Comparison of ENCODE assay signal across 11 cellular contexts in genomic region chr1:45348609-45348965, GRCh38. TPM values are rescaled to one million over a fixed set of nuclear protein-coding genes. Genes with fewer than 3 reads are reported as not detected.
DNase-seq lines count a peak whose midpoint lies in the region; ATAC-seq and TF ChIP-seq lines count a peak whose summit lies in the region.
"Had no signal": no experiment of that assay in that cellular context is flagged by ENCODE, and none has a peak within 500 bp of the region (broad histone marks: within the 10 kb centered on the region; RNA-seq: fewer than 3 reads in every experiment).

No MANE protein-coding gene starts in this region.

- H3K4me1 ChIP-seq in CD4-positive, alpha-beta memory T cell (ENCODE audit: insufficient read depth, low read length) = no peaks in the 10 kb centered on the region
- H3K4me1 ChIP-seq in ascending aorta (peaks cover 8 to 12% of the 10 kb centered on the region in 2 donors), rectal smooth muscle tissue (ENCODE audit: control insufficient read depth, insufficient read depth, low read length) (peaks cover 20% of the 10 kb centered on the region)

- peaks cover 0 to 4% (median 2%) of the 10 kb centered on the region in 4 donors for H3K4me1 Mint-ChIP-seq in CD4-positive, alpha-beta memory T cell

- H3K9me3 Mint-ChIP-seq in CD4-positive, alpha-beta memory T cell = no peaks in the 10 kb centered on the region
- H3K9me3 Mint-ChIP-seq: activated naive CD8-positive, alpha-beta T cell treated with anti-CD3 and anti-CD28 coated beads, Interleukin-2, amount 50 U/mL, for 24 hours had no signal

- no peak overlapping the region for H3K27ac ChIP-seq in CD4-positive, alpha-beta memory T cell (ENCODE audit: low read depth, low read length)
- peak overlapping the region; percentile 59 to 72 for H3K27ac ChIP-seq in ascending aorta
- H3K27ac ChIP-seq in rectal smooth muscle tissue (ENCODE audit: low read depth, low read length) = peak overlapping the region; percentile 73

- no peak overlapping the region for H3K4me3 ChIP-seq in CD4-positive, alpha-beta memory T cell (ENCODE audit: low read length in 2 of 2)
- H3K4me3 ChIP-seq in ascending aorta = no peak overlapping the region
- no peak overlapping the region for H3K4me3 ChIP-seq in rectal smooth muscle tissue (ENCODE audit: low read length)

- H3K9ac ChIP-seq in rectal smooth muscle tissue (ENCODE audit: low read length) = no peak overlapping the region

- no peak for DNase-seq in CD4-positive, alpha-beta memory T cell
- DNase-seq in ascending aorta (ENCODE audit: low spot score in 2 of 2) (no peak), left cardiac atrium (no peak), NCI-H510A (lab: John Stamatoyannopoulos, UW) (no peak), activated gamma-delta T cell treated with Interleukin-2 at 50 U/mL for 16 hours (no peak), posterior vena cava (ENCODE audit: low spot score) (no peak)
- no peak for DNase-seq in activated CD4-positive, CD25-positive, alpha-beta regulatory T cell treated with anti-CD3 and anti-CD28 coated beads, Interleukin-2, amount 50 U/mL, for 72 hours
- DNase-seq: activated naive CD8-positive, alpha-beta T cell treated with anti-CD3 and anti-CD28 coated beads, Interleukin-2, amount 50 U/mL, for 24 hours; NCI-H345 had no signal

- peaks cover 7 to 32% of the 10 kb centered on the region in 2 donors for H3K36me3 Mint-ChIP-seq in CD4-positive, alpha-beta memory T cell

- no peak overlapping the region for H3K4me3 Mint-ChIP-seq in CD4-positive, alpha-beta memory T cell
- H3K4me3 Mint-ChIP-seq: activated naive CD8-positive, alpha-beta T cell treated with anti-CD3 and anti-CD28 coated beads, Interleukin-2, amount 50 U/mL, for 24 hours had no signal

- intact Hi-C loops in CD4-positive, alpha-beta memory T cell (cut with micrococcal nuclease) = no loop called here
- intact Hi-C loops in ascending aorta (cut with DNase I) (no loop called here), left cardiac atrium (cut with DNase I) (no loop called here), posterior vena cava (cut with DNase I) (no loop called here)

- H3K9me3 ChIP-seq in CD4-positive, alpha-beta memory T cell (ENCODE audit: control insufficient read depth in 1 of 2, low read length in 2 of 2) = no peaks in the 10 kb centered on the region
- H3K9me3 ChIP-seq in ascending aorta = no peaks in the 10 kb centered on the region

- H3K27me3 ChIP-seq in CD4-positive, alpha-beta memory T cell (ENCODE audit: insufficient read depth, low read length) = no peaks in the 10 kb centered on the region
- no peaks in the 10 kb centered on the region for H3K27me3 ChIP-seq in ascending aorta
- H3K27me3 ChIP-seq in rectal smooth muscle tissue (ENCODE audit: control insufficient read depth, insufficient read depth, low read length) = no peaks in the 10 kb centered on the region

- no peaks in the 10 kb centered on the region for H3K27me3 Mint-ChIP-seq in CD4-positive, alpha-beta memory T cell
- H3K27me3 Mint-ChIP-seq: activated naive CD8-positive, alpha-beta T cell treated with anti-CD3 and anti-CD28 coated beads, Interleukin-2, amount 50 U/mL, for 24 hours had no signal

- H3K27ac Mint-ChIP-seq in CD4-positive, alpha-beta memory T cell = peak overlapping the region in 5 of 7 donors; percentile 6 to 77 (median 32)

- POLR2A ChIA-PET in CD4-positive, alpha-beta memory T cell (lab: Charles Lee; ENCODE audit: partially characterized antibody) = interaction anchor here (2.2 kb wide), 1 partner anchor 9 kb away, joined by 14 read pairs; the partner anchor contains the start of genes MUTYH and TOE1

- H3K36me3 ChIP-seq in CD4-positive, alpha-beta memory T cell (ENCODE audit: insufficient read depth, low read length) = peaks cover 17% of the 10 kb centered on the region
- peaks cover 15% of the 10 kb centered on the region in 2 donors for H3K36me3 ChIP-seq in ascending aorta
- H3K36me3 ChIP-seq in rectal smooth muscle tissue (ENCODE audit: control insufficient read depth, insufficient read depth, low read length) = peaks cover under 1% of the 10 kb centered on the region

- CTCF ChIA-PET in CD4-positive, alpha-beta memory T cell (lab: Charles Lee; ENCODE audit: partially characterized antibody) = interaction anchor here (0.9 to 2.6 kb wide), 6 partner anchors 8 to 221 kb away, joined by 3 to 6 read pairs (median 4); partner anchors contain the start of genes MUTYH and TOE1

- no peak for TF ChIP-seq CTCF in ascending aorta (IDR thresholded peaks at IDR 0.05)

- ATAC-seq in left cardiac atrium = peak; percentile 39 to 60

RNA-seq across cellular contexts. Expression of gene MUTYH, which starts 8.3 kb away (rescaled TPM):
- 10 to 100 TPM; 70.0 to 72.1 TPM for total RNA-seq in CD4-positive, alpha-beta memory T cell
- 10 to 100 TPM; 24.0 to 26.1 TPM for polyA plus RNA-seq in CD4-positive, alpha-beta memory T cell
- total RNA-seq in ascending aorta (1.8 TPM), left cardiac atrium (10 to 100 TPM in 1 of 2 donors, 1 to 10 TPM in 1; 9.1 to 11.0 TPM), posterior vena cava (10 to 100 TPM; 15.1 to 15.7 TPM)

RNA-seq across cellular contexts. Expression of gene TOE1, which starts 8.6 kb away (rescaled TPM):
- 10 to 100 TPM; 18.2 to 18.9 TPM for total RNA-seq in CD4-positive, alpha-beta memory T cell
- polyA plus RNA-seq in CD4-positive, alpha-beta memory T cell = 10 to 100 TPM in 1 of 2 donors, 1 to 10 TPM in 1; 6.1 to 13.5 TPM
- total RNA-seq in ascending aorta = 6.9 TPM
- 1 to 10 TPM; 5.4 to 6.6 TPM for total RNA-seq in left cardiac atrium
- total RNA-seq in posterior vena cava = 1 to 10 TPM; 5.8 to 7.0 TPM

RNA-seq across cellular contexts. Expression of gene HPDL, which starts 21.9 kb away (rescaled TPM):
- total RNA-seq in CD4-positive, alpha-beta memory T cell = under 1 TPM; 0.19 to 0.32 TPM
- under 1 TPM; 0.30 to 0.78 TPM for polyA plus RNA-seq in CD4-positive, alpha-beta memory T cell
- total RNA-seq in ascending aorta (not detected), left cardiac atrium (under 1 TPM; 0.27 to 0.50 TPM), posterior vena cava (under 1 TPM; 0.38 to 0.83 TPM)
- total RNA-seq: PC-3 had no signal

Comparison
In these comparisons a context has a peak if more than half of its experiments do, and no peak if none do; other contexts are left out.
1. RNA of gene MUTYH, which starts 8.3 kb away (total RNA-seq): 70.0 to 72.1 TPM in CD4-positive, alpha-beta memory T cell; 15.1 to 15.7 TPM in posterior vena cava, 9.1 to 11.0 TPM in left cardiac atrium and 1.8 TPM in ascending aorta (single experiment); every median in the first group is over 4 times any median in the second.